2 cellular contexts compared by ENCODE assay signal in the genomic region with DNA sequence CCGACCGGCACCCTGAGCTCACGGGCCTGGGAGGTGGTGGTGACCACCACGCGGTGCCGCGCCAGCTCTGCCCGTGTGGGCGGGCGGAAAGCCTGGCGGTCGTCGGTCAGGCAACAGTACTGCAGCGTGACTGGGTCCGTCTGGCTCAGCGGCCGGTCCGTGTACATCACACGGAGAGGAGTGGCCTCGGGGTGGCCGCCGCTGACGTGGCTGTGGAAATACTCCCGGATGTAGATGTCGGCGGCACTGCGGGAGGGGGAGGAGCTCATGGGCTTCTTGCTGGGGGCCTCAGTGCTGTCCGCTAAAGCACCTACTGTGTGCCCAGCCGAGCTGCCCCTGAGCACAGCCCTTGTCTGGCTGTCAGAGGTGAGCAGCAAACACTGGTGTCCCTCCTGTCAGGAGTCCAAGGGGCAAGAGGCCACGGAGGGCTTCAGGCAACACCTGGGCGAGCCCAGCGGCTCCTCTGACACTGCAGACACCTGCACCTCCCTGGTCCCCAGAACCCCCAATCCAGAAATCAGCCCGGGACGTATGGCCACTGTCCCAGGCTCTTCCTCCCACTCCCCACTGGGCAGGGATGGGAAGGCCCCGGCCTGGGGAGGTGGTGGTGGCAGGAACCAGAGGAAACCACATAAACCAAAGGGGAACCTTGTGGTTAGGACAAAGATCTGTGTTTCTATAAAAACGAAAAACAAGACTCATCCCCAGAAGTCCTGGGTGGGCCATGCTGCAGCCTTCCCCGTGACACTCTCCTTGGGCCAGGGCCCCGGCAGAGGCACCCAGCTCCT.
TF ChIP-seq lines count a peak whose summit lies in the region.

No MANE protein-coding gene starts in this region.

TF ChIP-seq in GM12891, 5 proteins besides CTCF, POLR2A, EP300 and RAD21:
- no peak for TF ChIP-seq POLR2AphosphoS5 (IDR thresholded peaks at IDR 0.05; ENCODE audit: low read depth, low read length)
- TF ChIP-seq TAF1 (IDR thresholded peaks at IDR 0.05; ENCODE audit: low read depth, low read length), result no peak
- no peak for TF ChIP-seq PAX5 (IDR thresholded peaks at IDR 0.05; ENCODE audit: insufficient read depth, low read length, severe bottlenecking)
- TF ChIP-seq POU2F2 (IDR thresholded peaks at IDR 0.05; ENCODE audit: low read depth, low read length), result 0 out of 2 replicates have a peak, but pooled peaks have one; percentile 10
- TF ChIP-seq SPI1 (IDR thresholded peaks at IDR 0.05; ENCODE audit: low read depth, low read length), result peak; percentile 32; the same call in 1 of the 2 replicates

TF ChIP-seq in GM12878, 131 proteins besides CTCF, POLR2A, EP300 and RAD21 (continues in another document):
- TF ChIP-seq, protein P1, sequence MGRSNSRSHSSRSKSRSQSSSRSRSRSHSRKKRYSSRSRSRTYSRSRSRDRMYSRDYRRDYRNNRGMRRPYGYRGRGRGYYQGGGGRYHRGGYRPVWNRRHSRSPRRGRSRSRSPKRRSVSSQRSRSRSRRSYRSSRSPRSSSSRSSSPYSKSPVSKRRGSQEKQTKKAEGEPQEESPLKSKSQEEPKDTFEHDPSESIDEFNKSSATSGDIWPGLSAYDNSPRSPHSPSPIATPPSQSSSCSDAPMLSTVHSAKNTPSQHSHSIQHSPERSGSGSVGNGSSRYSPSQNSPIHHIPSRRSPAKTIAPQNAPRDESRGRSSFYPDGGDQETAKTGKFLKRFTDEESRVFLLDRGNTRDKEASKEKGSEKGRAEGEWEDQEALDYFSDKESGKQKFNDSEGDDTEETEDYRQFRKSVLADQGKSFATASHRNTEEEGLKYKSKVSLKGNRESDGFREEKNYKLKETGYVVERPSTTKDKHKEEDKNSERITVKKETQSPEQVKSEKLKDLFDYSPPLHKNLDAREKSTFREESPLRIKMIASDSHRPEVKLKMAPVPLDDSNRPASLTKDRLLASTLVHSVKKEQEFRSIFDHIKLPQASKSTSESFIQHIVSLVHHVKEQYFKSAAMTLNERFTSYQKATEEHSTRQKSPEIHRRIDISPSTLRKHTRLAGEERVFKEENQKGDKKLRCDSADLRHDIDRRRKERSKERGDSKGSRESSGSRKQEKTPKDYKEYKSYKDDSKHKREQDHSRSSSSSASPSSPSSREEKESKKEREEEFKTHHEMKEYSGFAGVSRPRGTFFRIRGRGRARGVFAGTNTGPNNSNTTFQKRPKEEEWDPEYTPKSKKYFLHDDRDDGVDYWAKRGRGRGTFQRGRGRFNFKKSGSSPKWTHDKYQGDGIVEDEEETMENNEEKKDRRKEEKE (IDR thresholded peaks at IDR 0.05), result no peak
- TF ChIP-seq RB1 (IDR thresholded peaks at IDR 0.05; ENCODE audit: borderline replicate concordance) (no peak), SPI1 (IDR thresholded peaks at IDR 0.05; ENCODE audit: borderline replicate concordance, insufficient read depth, low read depth, low read length) (no peak), RUNX3 (IDR thresholded peaks at IDR 0.05; ENCODE audit: low read length) (peak; percentile 100), BMI1 (IDR thresholded peaks at IDR 0.05; ENCODE audit: borderline replicate concordance) (no peak), SIX5 (IDR thresholded peaks at IDR 0.05; ENCODE audit: low read depth, low read length, severe bottlenecking) (no peak), EZH2 (IDR thresholded peaks at IDR 0.05; ENCODE audit: borderline replicate concordance, control insufficient read depth, low read depth, low read length) (no peak), IKZF1 (conservative IDR thresholded peaks at IDR 0.05) (peak; percentile 92), BRCA1 (IDR thresholded peaks at IDR 0.05; ENCODE audit: low read depth, low read length) (no peak), NR2C2 (IDR thresholded peaks at IDR 0.05; ENCODE audit: borderline replicate concordance, control insufficient read depth, insufficient read length, low read depth) (no peak), PAX5 (IDR thresholded peaks at IDR 0.05; ENCODE audit: borderline replicate concordance, low read depth, low read length) (peak; percentile 71; the same call in 1 of the 2 replicates), SMAD1 (IDR thresholded peaks at IDR 0.05; ENCODE audit: low read depth, partially characterized antibody) (no peak), ZBED1 (IDR thresholded peaks at IDR 0.05; ENCODE audit: borderline replicate concordance) (no peak), RAD51 (IDR thresholded peaks at IDR 0.05) (no peak), TCF12 (IDR thresholded peaks at IDR 0.05; ENCODE audit: low read depth, low read length) (0 out of 2 replicates have a peak, but pooled peaks have one; percentile 3), GABPA (IDR thresholded peaks at IDR 0.05; ENCODE audit: low read depth) (no peak), TCF7 (IDR thresholded peaks at IDR 0.05; ENCODE audit: borderline replicate concordance) (no peak), POLR2AphosphoS2 (IDR thresholded peaks at IDR 0.05; ENCODE audit: low read depth, low read length) (no peak), CHD2 (IDR thresholded peaks at IDR 0.05; ENCODE audit: borderline replicate concordance, low read depth, low read length) (no peak), IKZF2 (IDR thresholded peaks at IDR 0.05) (peak; percentile 88 to 93), FOXM1 (IDR thresholded peaks at IDR 0.05; ENCODE audit: low read depth, low read length) (peak; percentile 74; the same call in 1 of the 2 replicates), CHD4 (IDR thresholded peaks at IDR 0.05) (no peak), EED (IDR thresholded peaks at IDR 0.05; ENCODE audit: low read depth) (peak; percentile 97), YY1 (IDR thresholded peaks at IDR 0.05; ENCODE audit: low read depth, low read length) (0 out of 2 replicates have a peak, but pooled peaks have one; percentile 8), NFIC (IDR thresholded peaks at IDR 0.05; ENCODE audit: low read depth, low read length) (peak; percentile 89; the same call in 1 of the 2 replicates), MEF2B (IDR thresholded peaks at IDR 0.05; ENCODE audit: partially characterized antibody, poor library complexity, severe bottlenecking) (peak; percentile 25), KDM1A (IDR thresholded peaks at IDR 0.05; ENCODE audit: borderline replicate concordance) (no peak), SMAD5 (IDR thresholded peaks at IDR 0.05; ENCODE audit: low read depth) (no peak), NBN (IDR thresholded peaks at IDR 0.05) (no peak), ZNF274 (IDR thresholded peaks at IDR 0.05; ENCODE audit: insufficient read depth, insufficient read length) (no peak), CHD1 (IDR thresholded peaks at IDR 0.05; ENCODE audit: low read depth, low read length) (no peak)
- TF ChIP-seq, protein P2, sequence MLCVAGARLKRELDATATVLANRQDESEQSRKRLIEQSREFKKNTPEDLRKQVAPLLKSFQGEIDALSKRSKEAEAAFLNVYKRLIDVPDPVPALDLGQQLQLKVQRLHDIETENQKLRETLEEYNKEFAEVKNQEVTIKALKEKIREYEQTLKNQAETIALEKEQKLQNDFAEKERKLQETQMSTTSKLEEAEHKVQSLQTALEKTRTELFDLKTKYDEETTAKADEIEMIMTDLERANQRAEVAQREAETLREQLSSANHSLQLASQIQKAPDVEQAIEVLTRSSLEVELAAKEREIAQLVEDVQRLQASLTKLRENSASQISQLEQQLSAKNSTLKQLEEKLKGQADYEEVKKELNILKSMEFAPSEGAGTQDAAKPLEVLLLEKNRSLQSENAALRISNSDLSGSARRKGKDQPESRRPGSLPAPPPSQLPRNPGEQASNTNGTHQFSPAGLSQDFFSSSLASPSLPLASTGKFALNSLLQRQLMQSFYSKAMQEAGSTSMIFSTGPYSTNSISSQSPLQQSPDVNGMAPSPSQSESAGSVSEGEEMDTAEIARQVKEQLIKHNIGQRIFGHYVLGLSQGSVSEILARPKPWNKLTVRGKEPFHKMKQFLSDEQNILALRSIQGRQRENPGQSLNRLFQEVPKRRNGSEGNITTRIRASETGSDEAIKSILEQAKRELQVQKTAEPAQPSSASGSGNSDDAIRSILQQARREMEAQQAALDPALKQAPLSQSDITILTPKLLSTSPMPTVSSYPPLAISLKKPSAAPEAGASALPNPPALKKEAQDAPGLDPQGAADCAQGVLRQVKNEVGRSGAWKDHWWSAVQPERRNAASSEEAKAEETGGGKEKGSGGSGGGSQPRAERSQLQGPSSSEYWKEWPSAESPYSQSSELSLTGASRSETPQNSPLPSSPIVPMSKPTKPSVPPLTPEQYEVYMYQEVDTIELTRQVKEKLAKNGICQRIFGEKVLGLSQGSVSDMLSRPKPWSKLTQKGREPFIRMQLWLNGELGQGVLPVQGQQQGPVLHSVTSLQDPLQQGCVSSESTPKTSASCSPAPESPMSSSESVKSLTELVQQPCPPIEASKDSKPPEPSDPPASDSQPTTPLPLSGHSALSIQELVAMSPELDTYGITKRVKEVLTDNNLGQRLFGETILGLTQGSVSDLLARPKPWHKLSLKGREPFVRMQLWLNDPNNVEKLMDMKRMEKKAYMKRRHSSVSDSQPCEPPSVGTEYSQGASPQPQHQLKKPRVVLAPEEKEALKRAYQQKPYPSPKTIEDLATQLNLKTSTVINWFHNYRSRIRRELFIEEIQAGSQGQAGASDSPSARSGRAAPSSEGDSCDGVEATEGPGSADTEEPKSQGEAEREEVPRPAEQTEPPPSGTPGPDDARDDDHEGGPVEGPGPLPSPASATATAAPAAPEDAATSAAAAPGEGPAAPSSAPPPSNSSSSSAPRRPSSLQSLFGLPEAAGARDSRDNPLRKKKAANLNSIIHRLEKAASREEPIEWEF (IDR thresholded peaks at IDR 0.05; ENCODE audit: insufficient replicate concordance, low read depth, low read length), result no peak
- TF ChIP-seq, protein P3, sequence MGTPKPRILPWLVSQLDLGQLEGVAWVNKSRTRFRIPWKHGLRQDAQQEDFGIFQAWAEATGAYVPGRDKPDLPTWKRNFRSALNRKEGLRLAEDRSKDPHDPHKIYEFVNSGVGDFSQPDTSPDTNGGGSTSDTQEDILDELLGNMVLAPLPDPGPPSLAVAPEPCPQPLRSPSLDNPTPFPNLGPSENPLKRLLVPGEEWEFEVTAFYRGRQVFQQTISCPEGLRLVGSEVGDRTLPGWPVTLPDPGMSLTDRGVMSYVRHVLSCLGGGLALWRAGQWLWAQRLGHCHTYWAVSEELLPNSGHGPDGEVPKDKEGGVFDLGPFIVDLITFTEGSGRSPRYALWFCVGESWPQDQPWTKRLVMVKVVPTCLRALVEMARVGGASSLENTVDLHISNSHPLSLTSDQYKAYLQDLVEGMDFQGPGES (IDR thresholded peaks at IDR 0.05), result no peak
- TF ChIP-seq, protein P4, sequence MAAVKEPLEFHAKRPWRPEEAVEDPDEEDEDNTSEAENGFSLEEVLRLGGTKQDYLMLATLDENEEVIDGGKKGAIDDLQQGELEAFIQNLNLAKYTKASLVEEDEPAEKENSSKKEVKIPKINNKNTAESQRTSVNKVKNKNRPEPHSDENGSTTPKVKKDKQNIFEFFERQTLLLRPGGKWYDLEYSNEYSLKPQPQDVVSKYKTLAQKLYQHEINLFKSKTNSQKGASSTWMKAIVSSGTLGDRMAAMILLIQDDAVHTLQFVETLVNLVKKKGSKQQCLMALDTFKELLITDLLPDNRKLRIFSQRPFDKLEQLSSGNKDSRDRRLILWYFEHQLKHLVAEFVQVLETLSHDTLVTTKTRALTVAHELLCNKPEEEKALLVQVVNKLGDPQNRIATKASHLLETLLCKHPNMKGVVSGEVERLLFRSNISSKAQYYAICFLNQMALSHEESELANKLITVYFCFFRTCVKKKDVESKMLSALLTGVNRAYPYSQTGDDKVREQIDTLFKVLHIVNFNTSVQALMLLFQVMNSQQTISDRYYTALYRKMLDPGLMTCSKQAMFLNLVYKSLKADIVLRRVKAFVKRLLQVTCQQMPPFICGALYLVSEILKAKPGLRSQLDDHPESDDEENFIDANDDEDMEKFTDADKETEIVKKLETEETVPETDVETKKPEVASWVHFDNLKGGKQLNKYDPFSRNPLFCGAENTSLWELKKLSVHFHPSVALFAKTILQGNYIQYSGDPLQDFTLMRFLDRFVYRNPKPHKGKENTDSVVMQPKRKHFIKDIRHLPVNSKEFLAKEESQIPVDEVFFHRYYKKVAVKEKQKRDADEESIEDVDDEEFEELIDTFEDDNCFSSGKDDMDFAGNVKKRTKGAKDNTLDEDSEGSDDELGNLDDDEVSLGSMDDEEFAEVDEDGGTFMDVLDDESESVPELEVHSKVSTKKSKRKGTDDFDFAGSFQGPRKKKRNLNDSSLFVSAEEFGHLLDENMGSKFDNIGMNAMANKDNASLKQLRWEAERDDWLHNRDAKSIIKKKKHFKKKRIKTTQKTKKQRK (IDR thresholded peaks at IDR 0.05; ENCODE audit: low read depth, low read length), result no peak
- TF ChIP-seq, protein P5, sequence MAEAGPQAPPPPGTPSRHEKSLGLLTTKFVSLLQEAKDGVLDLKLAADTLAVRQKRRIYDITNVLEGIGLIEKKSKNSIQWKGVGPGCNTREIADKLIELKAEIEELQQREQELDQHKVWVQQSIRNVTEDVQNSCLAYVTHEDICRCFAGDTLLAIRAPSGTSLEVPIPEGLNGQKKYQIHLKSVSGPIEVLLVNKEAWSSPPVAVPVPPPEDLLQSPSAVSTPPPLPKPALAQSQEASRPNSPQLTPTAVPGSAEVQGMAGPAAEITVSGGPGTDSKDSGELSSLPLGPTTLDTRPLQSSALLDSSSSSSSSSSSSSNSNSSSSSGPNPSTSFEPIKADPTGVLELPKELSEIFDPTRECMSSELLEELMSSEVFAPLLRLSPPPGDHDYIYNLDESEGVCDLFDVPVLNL (IDR thresholded peaks at IDR 0.05; ENCODE audit: low read depth, low read length), result no peak
- TF ChIP-seq, protein P6, sequence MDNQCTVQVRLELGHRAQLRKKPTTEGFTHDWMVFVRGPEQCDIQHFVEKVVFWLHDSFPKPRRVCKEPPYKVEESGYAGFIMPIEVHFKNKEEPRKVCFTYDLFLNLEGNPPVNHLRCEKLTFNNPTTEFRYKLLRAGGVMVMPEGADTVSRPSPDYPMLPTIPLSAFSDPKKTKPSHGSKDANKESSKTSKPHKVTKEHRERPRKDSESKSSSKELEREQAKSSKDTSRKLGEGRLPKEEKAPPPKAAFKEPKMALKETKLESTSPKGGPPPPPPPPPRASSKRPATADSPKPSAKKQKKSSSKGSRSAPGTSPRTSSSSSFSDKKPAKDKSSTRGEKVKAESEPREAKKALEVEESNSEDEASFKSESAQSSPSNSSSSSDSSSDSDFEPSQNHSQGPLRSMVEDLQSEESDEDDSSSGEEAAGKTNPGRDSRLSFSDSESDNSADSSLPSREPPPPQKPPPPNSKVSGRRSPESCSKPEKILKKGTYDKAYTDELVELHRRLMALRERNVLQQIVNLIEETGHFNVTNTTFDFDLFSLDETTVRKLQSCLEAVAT (IDR thresholded peaks at IDR 0.05), result peak; percentile 96
- TF ChIP-seq, protein P7, sequence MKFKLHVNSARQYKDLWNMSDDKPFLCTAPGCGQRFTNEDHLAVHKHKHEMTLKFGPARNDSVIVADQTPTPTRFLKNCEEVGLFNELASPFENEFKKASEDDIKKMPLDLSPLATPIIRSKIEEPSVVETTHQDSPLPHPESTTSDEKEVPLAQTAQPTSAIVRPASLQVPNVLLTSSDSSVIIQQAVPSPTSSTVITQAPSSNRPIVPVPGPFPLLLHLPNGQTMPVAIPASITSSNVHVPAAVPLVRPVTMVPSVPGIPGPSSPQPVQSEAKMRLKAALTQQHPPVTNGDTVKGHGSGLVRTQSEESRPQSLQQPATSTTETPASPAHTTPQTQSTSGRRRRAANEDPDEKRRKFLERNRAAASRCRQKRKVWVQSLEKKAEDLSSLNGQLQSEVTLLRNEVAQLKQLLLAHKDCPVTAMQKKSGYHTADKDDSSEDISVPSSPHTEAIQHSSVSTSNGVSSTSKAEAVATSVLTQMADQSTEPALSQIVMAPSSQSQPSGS (IDR thresholded peaks at IDR 0.05; ENCODE audit: low read length), result no peak
- TF ChIP-seq, protein P8, sequence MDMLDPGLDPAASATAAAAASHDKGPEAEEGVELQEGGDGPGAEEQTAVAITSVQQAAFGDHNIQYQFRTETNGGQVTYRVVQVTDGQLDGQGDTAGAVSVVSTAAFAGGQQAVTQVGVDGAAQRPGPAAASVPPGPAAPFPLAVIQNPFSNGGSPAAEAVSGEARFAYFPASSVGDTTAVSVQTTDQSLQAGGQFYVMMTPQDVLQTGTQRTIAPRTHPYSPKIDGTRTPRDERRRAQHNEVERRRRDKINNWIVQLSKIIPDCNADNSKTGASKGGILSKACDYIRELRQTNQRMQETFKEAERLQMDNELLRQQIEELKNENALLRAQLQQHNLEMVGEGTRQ (IDR thresholded peaks at IDR 0.05; ENCODE audit: borderline replicate concordance, low read depth, low read length), result no peak
